Comparison of ENCODE assay signal across 18 cellular contexts in the genomic region with DNA sequence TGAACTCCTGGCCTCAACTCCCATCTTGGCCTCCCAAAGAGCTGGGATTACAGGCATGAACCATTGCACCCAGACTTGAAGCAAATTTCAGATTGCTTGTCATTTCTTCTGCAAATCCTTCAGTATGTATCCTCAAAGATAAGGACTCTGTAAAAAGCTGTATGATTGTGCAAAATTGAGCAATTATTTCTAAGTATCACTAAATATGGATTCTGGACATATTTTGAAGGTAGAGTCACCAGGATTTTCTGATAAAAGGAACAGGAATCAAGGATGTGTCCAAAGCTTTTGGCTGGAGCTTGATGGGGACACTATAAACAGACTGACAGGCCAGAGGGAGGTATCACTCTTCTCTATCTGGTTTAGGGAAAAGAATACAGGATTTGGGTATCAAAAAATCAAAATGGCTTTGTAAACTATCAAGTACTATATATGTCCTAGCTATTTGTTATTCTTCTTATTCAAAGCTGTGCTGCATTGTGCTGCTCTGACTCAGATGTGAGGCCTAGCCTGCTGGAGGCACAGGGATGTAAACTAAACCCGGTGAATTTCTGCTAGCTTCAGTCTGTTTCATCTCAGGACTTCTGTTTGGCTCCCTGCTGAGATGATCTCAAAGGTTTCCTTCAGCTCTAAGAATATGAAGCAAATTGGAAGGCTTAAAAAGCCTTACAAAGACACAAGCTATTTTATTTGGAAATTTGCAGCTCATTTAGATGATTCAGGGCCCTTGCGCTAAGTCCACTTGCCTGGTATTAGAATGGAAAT. TPM values are rescaled to one million over a fixed set of nuclear protein-coding genes. Genes with fewer than 3 reads are reported as not detected.
DNase-seq lines count a peak whose midpoint lies in the region; ATAC-seq and TF ChIP-seq lines count a peak whose summit lies in the region.
"Had no signal": no experiment of that assay in that cellular context is flagged by ENCODE, and none has a peak within 500 bp of the region (broad histone marks: within the 10 kb centered on the region; RNA-seq: fewer than 3 reads in every experiment).

No MANE protein-coding gene starts in this region.

- no peak overlapping the region for H3K4me2 ChIP-seq in mammary epithelial cell (ENCODE audit: insufficient read depth, low read depth, low read length)

- BruUV-seq in MCF 10A (replicated peaks; lab: Mats Ljungman, UMichigan) = no TSS peak
- BruUV-seq in mammary epithelial cell (replicated peaks; lab: Mats Ljungman, UMichigan) = no TSS peak

- H3K27ac Mint-ChIP-seq in MCF 10A (ENCODE audit: low read depth, unreplicated experiment) (peak overlapping the region; percentile 19), WTC11 (no peak overlapping the region)
- H3K27ac Mint-ChIP-seq in activated T-helper 2 cell treated with anti-CD3 and anti-CD28 coated beads, Interferon-gamma antibody, Interleukin-2, Interleukin-4, amounts not matched to agents 10 μg/mL and 5 μg/mL and 100 μg/mL, durations not matched to agents 14 hours and 24 hours and 36 hours = peak overlapping the region; percentile 22

- peaks cover 38% of the 10 kb centered on the region for H3K79me2 ChIP-seq in mammary epithelial cell (ENCODE audit: insufficient read depth, low read length)

- H3K9me3 Mint-ChIP-seq in MCF 10A (ENCODE audit: unreplicated experiment) = no peaks in the 10 kb centered on the region
- no peaks in the 10 kb centered on the region for H3K9me3 Mint-ChIP-seq in activated T-helper 2 cell treated with anti-CD3 and anti-CD28 coated beads, Interferon-gamma antibody, Interleukin-2, Interleukin-4, amounts not matched to agents 10 μg/mL and 5 μg/mL and 100 μg/mL, durations not matched to agents 14 hours and 24 hours and 36 hours
- H3K9me3 Mint-ChIP-seq in WTC11 = no peaks in the 10 kb centered on the region
- H3K9me3 Mint-ChIP-seq: activated CD4-positive, alpha-beta T cell treated with anti-CD3 and anti-CD28 coated beads, Interleukin-2, amount 10 ng/mL, durations not matched to agents 7 days and 5 days; activated naive CD4-positive, alpha-beta T cell treated with anti-CD3 and anti-CD28 coated beads, Interleukin-2, amount 50 U/mL, for 24 hours; type B pancreatic cell had no signal

- peaks cover 10% of the 10 kb centered on the region for H4K20me1 ChIP-seq in mammary epithelial cell (ENCODE audit: insufficient read depth, low read length)

- no peak for ATAC-seq in WTC11

- WGBS in mammary epithelial cell (ENCODE audit: low coverage, missing lambda C conversion rate) = 91% methylated on average over 2 of the region's 2 CpGs

- intact Hi-C loops in MCF 10A (cut with micrococcal nuclease) = no loop called here
- intact Hi-C loops in mammary epithelial cell (cut with micrococcal nuclease) = no loop called here
- intact Hi-C loops in activated T-helper 2 cell treated with anti-CD3 and anti-CD28 coated beads, Interferon-gamma antibody, Interleukin-2, Interleukin-4, amounts not matched to agents 10 μg/mL and 5 μg/mL and 100 μg/mL, durations not matched to agents 14 hours and 24 hours and 36 hours (cut with micrococcal nuclease) = no loop called here

- H3K27me3 ChIP-seq in mammary epithelial cell (ENCODE audit: insufficient read depth, low read length) (no peaks in the 10 kb centered on the region), stomach smooth muscle (ENCODE audit: control insufficient read depth in 1 of 2, insufficient read depth in 2 of 2, low read length in 2 of 2) (no peaks in the 10 kb centered on the region)

- peaks cover 70% of the 10 kb centered on the region for H3K36me3 Mint-ChIP-seq in MCF 10A (ENCODE audit: insufficient read depth, unreplicated experiment)
- peaks cover 48% of the 10 kb centered on the region for H3K36me3 Mint-ChIP-seq in activated T-helper 2 cell treated with anti-CD3 and anti-CD28 coated beads, Interferon-gamma antibody, Interleukin-2, Interleukin-4, amounts not matched to agents 10 μg/mL and 5 μg/mL and 100 μg/mL, durations not matched to agents 14 hours and 24 hours and 36 hours (ENCODE audit: low read depth)
- peaks cover 43% of the 10 kb centered on the region for H3K36me3 Mint-ChIP-seq in WTC11

- H3K27ac ChIP-seq in mammary epithelial cell (ENCODE audit: insufficient read depth, low read depth, low read length) (no peak overlapping the region), stomach smooth muscle (ENCODE audit: low read length) (peak overlapping the region; percentile 41)
- H3K27ac ChIP-seq: HL-60, SK-N-MC had no signal

- in situ Hi-C loops in mammary epithelial cell (cut with MboI; ENCODE audit: low sequenced_read_pairs in 2 of 2) = no loop called here

- dilution Hi-C loops in mammary epithelial cell (cut with HindIII; ENCODE audit: low sequenced_read_pairs) = no loop called here

- H3K4me1 ChIP-seq in mammary epithelial cell (ENCODE audit: insufficient read depth, low read length) (peaks cover 43% of the 10 kb centered on the region), stomach smooth muscle (ENCODE audit: control insufficient read depth, insufficient read depth, low read length) (peaks cover 3% of the 10 kb centered on the region)

- no peak overlapping the region for H3K4me3 Mint-ChIP-seq in MCF 10A (ENCODE audit: unreplicated experiment)
- H3K4me3 Mint-ChIP-seq in activated T-helper 2 cell treated with anti-CD3 and anti-CD28 coated beads, Interferon-gamma antibody, Interleukin-2, Interleukin-4, amounts not matched to agents 10 μg/mL and 5 μg/mL and 100 μg/mL, durations not matched to agents 14 hours and 24 hours and 36 hours (ENCODE audit: low read depth) = no peak overlapping the region
- no peak overlapping the region for H3K4me3 Mint-ChIP-seq in WTC11
- H3K4me3 Mint-ChIP-seq: activated CD4-positive, alpha-beta T cell treated with anti-CD3 and anti-CD28 coated beads, Interleukin-2, amount 10 ng/mL, durations not matched to agents 7 days and 5 days; type B pancreatic cell had no signal

- H3K4me3 ChIP-seq in mammary epithelial cell (replicated peaks in 1 of 3; ENCODE audit: insufficient read depth in 1 of 3, low read depth in 2 of 3, low read length in 3 of 3) (no peak overlapping the region), fibroblast of mammary gland (ENCODE audit: control insufficient read depth, low read depth, low read length) (no peak overlapping the region), stomach smooth muscle (ENCODE audit: low read length in 2 of 2) (no peak overlapping the region)
- H3K4me3 ChIP-seq: SK-N-MC had no signal

- DNase-seq in MCF 10A (ENCODE audit: unreplicated experiment) (no peak), mammary epithelial cell (no peak), fibroblast of mammary gland (ENCODE audit: low read depth) (peak; percentile 56), WTC11 (ENCODE audit: low spot score) (no peak), NCI-H526 (lab: John Stamatoyannopoulos, UW) (no peak)
- DNase-seq in activated T-helper 2 cell treated with anti-CD3 and anti-CD28 coated beads, Interferon-gamma antibody, Interleukin-2, Interleukin-4, amounts not matched to agents 10 μg/mL and 5 μg/mL and 100 μg/mL, durations not matched to agents 14 hours and 24 hours and 36 hours (ENCODE audit: low spot score) = no peak
- DNase-seq in stimulated activated CD4-positive, alpha-beta T cell treated with anti-CD3 and anti-CD28 coated beads, Interleukin-15, amount 100 ng/mL, for 24 hours = no peak
- DNase-seq: activated CD4-positive, alpha-beta T cell treated with anti-CD3 and anti-CD28 coated beads, Interleukin-2, amount 10 ng/mL, durations not matched to agents 7 days and 5 days; midbrain; NCI-H1105 treated with DMSO at 0.1 percent for 48 hours; NCI-H82 had no signal

- H3K4me1 Mint-ChIP-seq in MCF 10A (ENCODE audit: insufficient read depth, unreplicated experiment) = peaks cover 22% of the 10 kb centered on the region
- peaks cover 21% of the 10 kb centered on the region for H3K4me1 Mint-ChIP-seq in activated T-helper 2 cell treated with anti-CD3 and anti-CD28 coated beads, Interferon-gamma antibody, Interleukin-2, Interleukin-4, amounts not matched to agents 10 μg/mL and 5 μg/mL and 100 μg/mL, durations not matched to agents 14 hours and 24 hours and 36 hours (ENCODE audit: low read depth)
- peaks cover 6% of the 10 kb centered on the region for H3K4me1 Mint-ChIP-seq in WTC11

- no peaks in the 10 kb centered on the region for H3K9me3 ChIP-seq in mammary epithelial cell (replicated peaks; ENCODE audit: insufficient read depth, low read length)
- no peaks in the 10 kb centered on the region for H3K9me3 ChIP-seq in stomach smooth muscle (ENCODE audit: control insufficient read depth in 2 of 2, low read length in 2 of 2)

- H2AFZ ChIP-seq in mammary epithelial cell (ENCODE audit: low read depth, low read length) = no peak overlapping the region

- TF ChIP-seq CTCF in MCF 10A (IDR thresholded peaks at IDR 0.05; ENCODE audit: unreplicated experiment) (no peak), mammary epithelial cell (conservative IDR thresholded peaks at IDR 0.05 in 1 of 2, IDR thresholded peaks at IDR 0.05 in 1 of 2; ENCODE audit: extremely low read depth in 1 of 2, insufficient read depth in 1 of 2, low read depth in 1 of 2, low read length in 2 of 2) (no peak), fibroblast of mammary gland (conservative IDR thresholded peaks at IDR 0.05; ENCODE audit: control insufficient read depth, insufficient read depth, low read depth, low read length) (no peak), WTC11 (IDR thresholded peaks at IDR 0.05) (no peak)

- H3K27me3 Mint-ChIP-seq in MCF 10A (ENCODE audit: insufficient read depth, unreplicated experiment) = peaks cover 2% of the 10 kb centered on the region
- no peaks in the 10 kb centered on the region for H3K27me3 Mint-ChIP-seq in activated T-helper 2 cell treated with anti-CD3 and anti-CD28 coated beads, Interferon-gamma antibody, Interleukin-2, Interleukin-4, amounts not matched to agents 10 μg/mL and 5 μg/mL and 100 μg/mL, durations not matched to agents 14 hours and 24 hours and 36 hours (ENCODE audit: low read depth)
- no peaks in the 10 kb centered on the region for H3K27me3 Mint-ChIP-seq in WTC11 (ENCODE audit: low read depth)
- H3K27me3 Mint-ChIP-seq: activated CD4-positive, alpha-beta T cell treated with anti-CD3 and anti-CD28 coated beads, Interleukin-2, amount 10 ng/mL, durations not matched to agents 7 days and 5 days; activated naive CD4-positive, alpha-beta T cell treated with anti-CD3 and anti-CD28 coated beads, Interleukin-2, amount 50 U/mL, for 24 hours; type B pancreatic cell had no signal

- CTCF ChIA-PET in MCF 10A (lab: Yijun Ruan, JAX) (interaction anchor here (0.7 to 3.3 kb wide), 5 partner anchors 8 to 397 kb away, joined by 3 to 15 read pairs (median 5); a partner anchor contains a TSS), mammary epithelial cell (lab: Charles Lee; ENCODE audit: low non-redundant PET) (interaction anchor here (0.6 kb wide), 1 partner anchor 24 kb away, joined by 5 read pairs; no protein-coding TSS in a partner anchor), WTC11 (lab: Charles Lee) (no interaction called here)

- H3K9ac ChIP-seq in mammary epithelial cell (ENCODE audit: insufficient read depth, low read length) (no peak overlapping the region), stomach smooth muscle (ENCODE audit: low read length in 2 of 2) (no peak overlapping the region)

- POLR2A ChIA-PET in MCF 10A (lab: Yijun Ruan, JAX) (interaction anchor here (1.3 to 2.9 kb wide), 2 partner anchors 8 to 13 kb away, joined by 3 to 12 read pairs; a partner anchor contains a TSS), WTC11 (lab: Charles Lee) (interaction anchor here (1.7 kb wide), 1 partner anchor 8 kb away, joined by 7 read pairs; a partner anchor contains a TSS)

- peaks cover 49% of the 10 kb centered on the region for H3K36me3 ChIP-seq in mammary epithelial cell (ENCODE audit: insufficient read depth, low read length)
- H3K36me3 ChIP-seq in stomach smooth muscle (ENCODE audit: control insufficient read depth in 2 of 2, insufficient read depth in 2 of 2, low read length in 2 of 2) = peaks cover 14 to 39% of the 10 kb centered on the region in 2 donors

RNA-seq across cellular contexts. Expression of a gene that starts 8.3 kb away (rescaled TPM):
- 1,160 and 1,731 TPM in 2 replicates for total RNA-seq in MCF 10A (2022)
- 1,000 to 10,000 TPM in 1 of 2 donors, 100 to 1,000 TPM in 1; 857 to 1,015 TPM for total RNA-seq in mammary epithelial cell
- 2,382 TPM for polyA plus RNA-seq in mammary epithelial cell
- 1,181 TPM for polyA minus RNA-seq in mammary epithelial cell
- total RNA-seq in activated T-helper 2 cell treated with anti-CD3 and anti-CD28 coated beads, Interferon-gamma antibody, Interleukin-2, Interleukin-4, amounts not matched to agents 10 μg/mL and 5 μg/mL and 100 μg/mL, durations not matched to agents 14 hours and 24 hours and 36 hours = 1,131 and 1,154 TPM in 2 replicates
- total RNA-seq in WTC11 (2021) = 805 to 905 TPM (median 863 TPM) in 3 replicates

RNA-seq across cellular contexts. Expression of a gene that starts 30.0 kb away (rescaled TPM):
- total RNA-seq in MCF 10A (2022) (1.0 and 1.8 TPM in 2 replicates), mammary epithelial cell (1 to 10 TPM in 1 of 2 donors, under 1 TPM in 1; 0.17 to 7.0 TPM), WTC11 (2021) (17.8 to 19.8 TPM (median 18.4 TPM) in 3 replicates)
- polyA plus RNA-seq in mammary epithelial cell = 5.1 TPM
- polyA minus RNA-seq in mammary epithelial cell = 2.8 TPM
- total RNA-seq in activated T-helper 2 cell treated with anti-CD3 and anti-CD28 coated beads, Interferon-gamma antibody, Interleukin-2, Interleukin-4, amounts not matched to agents 10 μg/mL and 5 μg/mL and 100 μg/mL, durations not matched to agents 14 hours and 24 hours and 36 hours = 9.1 and 9.6 TPM in 2 replicates
- polyA plus RNA-seq: right cardiac atrium had no signal

RNA-seq across cellular contexts. Expression of a gene that starts 36.9 kb away (rescaled TPM):
- total RNA-seq in MCF 10A (2022) (0.37 and 0.72 TPM in 2 replicates), mammary epithelial cell (1 to 10 TPM in 1 of 2 donors, not detected in 1; 1.3 TPM), WTC11 (2021) (2.2 to 4.5 TPM (median 3.9 TPM) in 3 replicates)
- polyA plus RNA-seq in mammary epithelial cell = 0.23 TPM
- polyA minus RNA-seq in mammary epithelial cell = not detected
- not detected in 2 replicates for total RNA-seq in activated T-helper 2 cell treated with anti-CD3 and anti-CD28 coated beads, Interferon-gamma antibody, Interleukin-2, Interleukin-4, amounts not matched to agents 10 μg/mL and 5 μg/mL and 100 μg/mL, durations not matched to agents 14 hours and 24 hours and 36 hours
- total RNA-seq: activated CD4-positive, alpha-beta T cell treated with anti-CD3 and anti-CD28 coated beads, Interleukin-2, amount 10 ng/mL, durations not matched to agents 7 days and 5 days had no signal
- polyA plus RNA-seq: BJ had no signal
